ENCODE assay signal across 8 cellular contexts in the genomic region with DNA sequence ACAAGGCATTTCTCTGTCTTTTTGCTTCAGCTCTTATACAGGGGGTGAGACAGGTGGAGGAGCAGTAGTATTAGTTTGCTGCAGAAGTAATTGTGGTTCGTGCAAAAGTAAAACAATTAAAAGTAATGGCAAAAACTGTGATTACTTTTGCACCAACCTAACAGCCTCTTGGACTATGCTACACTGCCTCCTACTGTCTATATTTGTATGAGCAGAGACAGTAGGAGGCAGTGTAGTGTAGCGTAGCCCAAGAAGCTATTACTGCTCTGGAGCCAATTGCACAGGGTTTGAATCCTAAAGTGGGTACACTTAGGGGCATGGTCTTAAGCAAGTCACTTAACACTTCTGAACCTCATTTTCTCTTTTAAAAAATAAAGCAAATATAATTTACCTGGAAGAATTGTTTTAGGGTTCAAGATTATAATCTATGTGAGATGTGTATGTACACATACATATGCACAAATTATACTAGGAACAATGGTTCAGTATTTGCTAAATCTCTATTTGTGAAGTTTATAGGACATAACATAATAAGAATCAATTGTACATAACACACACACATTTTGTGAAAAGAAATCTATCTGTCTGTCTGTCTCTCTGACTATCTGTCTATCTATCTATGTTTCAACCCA.
DNase-seq lines count a peak whose midpoint lies in the region; ATAC-seq and TF ChIP-seq lines count a peak whose summit lies in the region.

No MANE protein-coding gene starts in this region.

- no peaks in the 10 kb centered on the region for H3K36me3 ChIP-seq in OCI-LY3 (replicated peaks; ENCODE audit: low read depth, low read length)
- no peaks in the 10 kb centered on the region for H3K36me3 ChIP-seq in gastroesophageal sphincter

- no peak for TF ChIP-seq POLR2A in gastroesophageal sphincter (IDR thresholded peaks at IDR 0.05)

- no peak overlapping the region for H3K27ac Mint-ChIP-seq in stimulated activated effector memory CD8-positive, alpha-beta T cell treated with anti-CD3 and anti-CD28 coated beads, Interleukin-12 subunit alpha, Interleukin-12 subunit beta, amount 100 ng/mL, for 72 hours
- H3K27ac Mint-ChIP-seq in activated CD8-positive, alpha-beta T cell treated with anti-CD3 and anti-CD28 coated beads, Interleukin-2, amount 10 ng/mL, durations not matched to agents 7 days and 5 days: no peak overlapping the region

- H3K4me3 ChIP-seq in OCI-LY3 (ENCODE audit: low read length): no peak overlapping the region
- no peak overlapping the region for H3K4me3 ChIP-seq in gastroesophageal sphincter

- H3K9me3 Mint-ChIP-seq in stimulated activated effector memory CD8-positive, alpha-beta T cell treated with anti-CD3 and anti-CD28 coated beads, Interleukin-12 subunit alpha, Interleukin-12 subunit beta, amount 100 ng/mL, for 72 hours: peaks cover under 1% of the 10 kb centered on the region
- H3K9me3 Mint-ChIP-seq in activated CD8-positive, alpha-beta T cell treated with anti-CD3 and anti-CD28 coated beads, Interleukin-2, amount 10 ng/mL, durations not matched to agents 7 days and 5 days (ENCODE audit: insufficient read depth): peaks cover 8% of the 10 kb centered on the region

- POLR2A ChIA-PET in activated CD8-positive, alpha-beta T cell treated with anti-CD3 and anti-CD28 coated beads, Interleukin-2, amount 10 ng/mL, durations not matched to agents 7 days and 5 days (lab: Charles Lee): no interaction called here

- H3K9ac ChIP-seq in OCI-LY3 (ENCODE audit: low read length): no peak overlapping the region

- no peaks in the 10 kb centered on the region for H3K27me3 ChIP-seq in OCI-LY3 (ENCODE audit: low read depth, low read length)
- no peaks in the 10 kb centered on the region for H3K27me3 ChIP-seq in gastroesophageal sphincter

- peak; percentile 11 for DNase-seq in foreskin melanocyte
- no peak for DNase-seq in stimulated activated effector memory CD8-positive, alpha-beta T cell treated with anti-CD3 and anti-CD28 coated beads, Interleukin-12 subunit alpha, Interleukin-12 subunit beta, amount 100 ng/mL, for 72 hours (ENCODE audit: low spot score in 2 of 2)
- DNase-seq in activated CD8-positive, alpha-beta T cell treated with anti-CD3 and anti-CD28 coated beads, Interleukin-2, amount 10 ng/mL, durations not matched to agents 7 days and 5 days: no peak

- H3K4me1 ChIP-seq in OCI-LY3 (ENCODE audit: low read length) (peaks cover 12% of the 10 kb centered on the region), gastroesophageal sphincter (no peaks in the 10 kb centered on the region)

- H3K36me3 Mint-ChIP-seq in stimulated activated effector memory CD8-positive, alpha-beta T cell treated with anti-CD3 and anti-CD28 coated beads, Interleukin-12 subunit alpha, Interleukin-12 subunit beta, amount 100 ng/mL, for 72 hours: no peaks in the 10 kb centered on the region
- H3K36me3 Mint-ChIP-seq in activated CD8-positive, alpha-beta T cell treated with anti-CD3 and anti-CD28 coated beads, Interleukin-2, amount 10 ng/mL, durations not matched to agents 7 days and 5 days (ENCODE audit: low read depth): no peaks in the 10 kb centered on the region

- H4K20me1 ChIP-seq in OCI-LY3 (ENCODE audit: insufficient read depth, low read length): no peaks in the 10 kb centered on the region

- TF ChIP-seq CTCF in OCI-LY3 (IDR thresholded peaks at IDR 0.05; ENCODE audit: low read depth, low read length) (peak; percentile 93), gastroesophageal sphincter (IDR thresholded peaks at IDR 0.05) (peak in 1 of 4 experiments; percentile 45)

- no peaks in the 10 kb centered on the region for H3K4me1 Mint-ChIP-seq in stimulated activated effector memory CD8-positive, alpha-beta T cell treated with anti-CD3 and anti-CD28 coated beads, Interleukin-12 subunit alpha, Interleukin-12 subunit beta, amount 100 ng/mL, for 72 hours
- H3K4me1 Mint-ChIP-seq in activated CD8-positive, alpha-beta T cell treated with anti-CD3 and anti-CD28 coated beads, Interleukin-2, amount 10 ng/mL, durations not matched to agents 7 days and 5 days (ENCODE audit: low read depth): no peaks in the 10 kb centered on the region

- WGBS in gastroesophageal sphincter (ENCODE audit: low coverage in 1 of 2), 2 donors: 53 to 60% methylated on average over 2 of the region's 2 CpGs

- ATAC-seq in GM18511 (IDR thresholded peaks at IDR 0.05; ENCODE audit: unreplicated experiment) (peak; percentile 80), HG02884 (IDR thresholded peaks at IDR 0.05; ENCODE audit: unreplicated experiment) (peak; percentile 74), gastroesophageal sphincter (no peak), HG03457 (IDR thresholded peaks at IDR 0.05; ENCODE audit: unreplicated experiment) (no peak)
- ATAC-seq in stimulated activated effector memory CD8-positive, alpha-beta T cell treated with anti-CD3 and anti-CD28 coated beads, Interleukin-12 subunit alpha, Interleukin-12 subunit beta, amount 100 ng/mL, for 72 hours: no peak
- ATAC-seq in activated CD8-positive, alpha-beta T cell treated with anti-CD3 and anti-CD28 coated beads, Interleukin-2, amount 10 ng/mL, durations not matched to agents 7 days and 5 days: no peak

- H3K27me3 Mint-ChIP-seq in activated CD8-positive, alpha-beta T cell treated with anti-CD3 and anti-CD28 coated beads, Interleukin-2, amount 10 ng/mL, durations not matched to agents 7 days and 5 days (ENCODE audit: low read depth): no peaks in the 10 kb centered on the region

- H2AFZ ChIP-seq in OCI-LY3 (ENCODE audit: low read depth, low read length): no peak overlapping the region

- H3K9me3 ChIP-seq in OCI-LY3 (ENCODE audit: insufficient read depth, low read length) (no peaks in the 10 kb centered on the region), gastroesophageal sphincter (no peaks in the 10 kb centered on the region)

- H3K27ac ChIP-seq in OCI-LY3 (ENCODE audit: low read length) (no peak overlapping the region), gastroesophageal sphincter (no peak overlapping the region)

- CTCF ChIA-PET in activated CD8-positive, alpha-beta T cell treated with anti-CD3 and anti-CD28 coated beads, Interleukin-2, amount 10 ng/mL, durations not matched to agents 7 days and 5 days (lab: Charles Lee): no interaction called here

- no peaks in the 10 kb centered on the region for H3K79me2 ChIP-seq in OCI-LY3 (ENCODE audit: low read length)

- H3K4me2 ChIP-seq in OCI-LY3 (ENCODE audit: low read length): peak overlapping the region; percentile 3; the same call in 1 of the 2 replicates

- TF ChIP-seq EP300 in gastroesophageal sphincter (IDR thresholded peaks at IDR 0.05): no peak

- H3K4me3 Mint-ChIP-seq in stimulated activated effector memory CD8-positive, alpha-beta T cell treated with anti-CD3 and anti-CD28 coated beads, Interleukin-12 subunit alpha, Interleukin-12 subunit beta, amount 100 ng/mL, for 72 hours: no peak overlapping the region
- no peak overlapping the region for H3K4me3 Mint-ChIP-seq in activated CD8-positive, alpha-beta T cell treated with anti-CD3 and anti-CD28 coated beads, Interleukin-2, amount 10 ng/mL, durations not matched to agents 7 days and 5 days

Comparison
In these comparisons a context has a peak if more than half of its experiments do, and no peak if none do; other contexts are left out.
1. ATAC-seq: peak in GM18511 (single experiment) and HG02884 (single experiment); none in gastroesophageal sphincter (single experiment), stimulated activated effector memory CD8-positive, alpha-beta T cell treated with anti-CD3 and anti-CD28 coated beads, Interleukin-12 subunit alpha, Interleukin-12 subunit beta, amount 100 ng/mL, for 72 hours (single experiment), HG03457 (single experiment) and activated CD8-positive, alpha-beta T cell treated with anti-CD3 and anti-CD28 coated beads, Interleukin-2, amount 10 ng/mL, durations not matched to agents 7 days and 5 days (single experiment).